ENCODE assay signal across 30 cellular contexts in the genomic region with DNA sequence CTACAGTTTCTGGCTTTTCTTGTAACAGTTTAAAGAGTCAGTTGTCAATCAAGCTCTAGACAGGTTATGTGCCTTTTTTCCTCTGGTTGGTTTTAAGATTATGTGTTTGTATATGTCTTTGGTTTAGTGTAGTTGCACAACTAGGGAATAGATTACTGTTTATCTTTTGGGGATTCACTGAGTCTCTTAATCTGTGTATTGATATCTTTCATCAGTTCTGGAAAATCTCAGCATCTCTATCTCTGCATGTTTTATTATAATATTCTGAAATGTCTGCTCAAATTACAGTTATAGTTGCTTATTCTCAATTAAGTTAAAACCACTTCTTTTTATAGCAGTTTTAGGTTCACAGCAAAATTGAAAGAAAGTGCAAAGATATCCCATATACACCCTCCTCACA.
"Had no signal": no experiment of that assay in that cellular context is flagged by ENCODE, and none has a peak within 500 bp of the region (broad histone marks: within the 10 kb centered on the region; RNA-seq: fewer than 3 reads in every experiment).

No MANE protein-coding gene starts in this region.

- H3K27ac ChIP-seq: ovary, parathyroid adenoma, psoas muscle, right lobe of liver, sigmoid colon, suprapubic skin, testis, tibial artery, transverse colon, upper lobe of right lung, uterus had no signal

- H3K27me3 Mint-ChIP-seq: naive B cell; naive thymus-derived CD8-positive, alpha-beta T cell; natural killer cell treated with Interleukin-12 subunit alpha and Interleukin-12 subunit beta and Interleukin-15 and Interleukin-18, amount 100 ng/mL, for 72 hours; progenitor cell of endocrine pancreas; type B pancreatic cell had no signal

- H3K27ac Mint-ChIP-seq: naive thymus-derived CD8-positive, alpha-beta T cell; natural killer cell treated with Interleukin-12 subunit alpha and Interleukin-12 subunit beta and Interleukin-15 and Interleukin-18, amount 100 ng/mL, for 72 hours; nephron progenitor cell; progenitor cell of endocrine pancreas; stimulated activated effector memory CD8-positive, alpha-beta T cell treated with anti-CD3 and anti-CD28 coated beads, Interleukin-12 subunit alpha, Interleukin-12 subunit beta, amount 100 ng/mL, for 72 hours; type B pancreatic cell had no signal

- DNase-seq: naive B cell; naive thymus-derived CD8-positive, alpha-beta T cell; nephron progenitor cell; occipital lobe; ovary; posterior cingulate gyrus; psoas muscle; right cardiac atrium; right lobe of liver; sigmoid colon; small intestine; stimulated activated CD4-positive, alpha-beta T cell treated with anti-CD3 and anti-CD28 coated beads, Interleukin-15, amount 100 ng/mL, for 24 hours; stimulated activated CD4-positive, alpha-beta T cell treated with anti-CD3 and anti-CD28 coated beads, Interleukin-2, amount 100 ng/mL, for 24 hours; stimulated activated CD4-positive, alpha-beta T cell treated with anti-CD3 and anti-CD28 coated beads, Interleukin-2, amount 100 ng/mL, for 48 hours; stimulated activated CD4-positive, alpha-beta T cell treated with anti-CD3 and anti-CD28 coated beads, Interleukin-4, amount 100 ng/mL, for 24 hours; stimulated activated naive CD4-positive, alpha-beta T cell; stimulated activated naive CD8-positive, alpha-beta T cell treated with anti-CD3 and anti-CD28 coated beads, Interleukin-15, Interleukin-2, amounts not matched to agents 100 U/mL and 50 U/mL, for 24 hours; substantia nigra; testis; tibial artery; transverse colon; upper lobe of right lung; uterus had no signal

- H3K27me3 ChIP-seq: ovary, right lobe of liver, sigmoid colon, suprapubic skin, testis, tibial artery, transverse colon, upper lobe of right lung, uterus had no signal

- ATAC-seq: naive thymus-derived CD8-positive, alpha-beta T cell; natural killer cell treated with Interleukin-12 subunit alpha and Interleukin-12 subunit beta and Interleukin-15 and Interleukin-18, amount 100 ng/mL, for 72 hours; psoas muscle; right cardiac atrium; right lobe of liver; stimulated activated effector memory CD8-positive, alpha-beta T cell treated with anti-CD3 and anti-CD28 coated beads, Interleukin-12 subunit alpha, Interleukin-12 subunit beta, amount 100 ng/mL, for 72 hours; stimulated activated naive CD8-positive, alpha-beta T cell treated with anti-CD3 and anti-CD28 coated beads, Interleukin-15, Interleukin-2, amounts not matched to agents 100 U/mL and 50 U/mL, for 24 hours; upper lobe of right lung had no signal

- H3K4me3 Mint-ChIP-seq: naive B cell; naive thymus-derived CD8-positive, alpha-beta T cell; natural killer cell treated with Interleukin-12 subunit alpha and Interleukin-12 subunit beta and Interleukin-15 and Interleukin-18, amount 100 ng/mL, for 72 hours; nephron progenitor cell; neural crest cell; stimulated activated effector memory CD8-positive, alpha-beta T cell treated with anti-CD3 and anti-CD28 coated beads, Interleukin-12 subunit alpha, Interleukin-12 subunit beta, amount 100 ng/mL, for 72 hours; type B pancreatic cell had no signal

- H3K4me1 ChIP-seq: parathyroid adenoma, psoas muscle, right lobe of liver, suprapubic skin, testis, tibial artery, transverse colon, upper lobe of right lung, uterus had no signal

- H3K36me3 ChIP-seq: ovary, uterus had no signal

- H3K4me1 Mint-ChIP-seq: naive B cell; naive thymus-derived CD8-positive, alpha-beta T cell; nephron progenitor cell; neural crest cell; stimulated activated effector memory CD8-positive, alpha-beta T cell treated with anti-CD3 and anti-CD28 coated beads, Interleukin-12 subunit alpha, Interleukin-12 subunit beta, amount 100 ng/mL, for 72 hours had no signal

- H3K9me3 ChIP-seq: ovary, psoas muscle, right lobe of liver, sigmoid colon, suprapubic skin, testis, tibial artery, transverse colon, upper lobe of right lung, uterus had no signal

- H3K36me3 Mint-ChIP-seq: type B pancreatic cell had no signal

- H3K9me3 Mint-ChIP-seq: naive B cell; naive thymus-derived CD8-positive, alpha-beta T cell; natural killer cell treated with Interleukin-12 subunit alpha and Interleukin-12 subunit beta and Interleukin-15 and Interleukin-18, amount 100 ng/mL, for 72 hours; nephron progenitor cell; neural crest cell; stimulated activated effector memory CD8-positive, alpha-beta T cell treated with anti-CD3 and anti-CD28 coated beads, Interleukin-12 subunit alpha, Interleukin-12 subunit beta, amount 100 ng/mL, for 72 hours; type B pancreatic cell had no signal

- H3K4me3 ChIP-seq: ovary, psoas muscle, right lobe of liver, sigmoid colon, suprapubic skin, testis, tibial artery, transverse colon, upper lobe of right lung, uterus had no signal
